In genomic region chr1:94872771-94873495, GRCh38 we compare ENCODE assay signal across 21 cellular contexts. TPM values are rescaled to one million over a fixed set of nuclear protein-coding genes. Genes with fewer than 3 reads are reported as not detected.
A peak's percentile ranks its signal among the peaks of the same experiment; 100 is the strongest.
DNase-seq lines count a peak whose midpoint lies in the region; ATAC-seq and TF ChIP-seq lines count a peak whose summit lies in the region.
"Had no signal": no experiment of that assay in that cellular context is flagged by ENCODE, and none has a peak within 500 bp of the region (broad histone marks: within the 10 kb centered on the region; RNA-seq: fewer than 3 reads in every experiment).

No MANE protein-coding gene starts in this region.

- no peaks in the 10 kb centered on the region for H3K36me3 ChIP-seq in suprapubic skin
- H3K36me3 ChIP-seq: neural progenitor cell had no signal

- TF ChIP-seq POLR2A in suprapubic skin (IDR thresholded peaks at IDR 0.05) = no peak

- TF ChIP-seq EP300 in suprapubic skin (IDR thresholded peaks at IDR 0.05) = no peak

- peaks cover 3% of the 10 kb centered on the region for H3K27me3 Mint-ChIP-seq in brain

- H3K27me3 ChIP-seq in layer of hippocampus (ENCODE audit: control insufficient read depth, insufficient read depth, low read length) = no peaks in the 10 kb centered on the region
- H3K27me3 ChIP-seq in suprapubic skin = no peaks in the 10 kb centered on the region
- H3K27me3 ChIP-seq: neural progenitor cell had no signal

- ATAC-seq in HG03095 (IDR thresholded peaks at IDR 0.05; ENCODE audit: unreplicated experiment) = no peak
- ATAC-seq: GM23338 had no signal

- 67% methylated on average over 4 of the region's 4 CpGs for WGBS in suprapubic skin

- no peak overlapping the region for H3K4me3 ChIP-seq in suprapubic skin
- H3K4me3 ChIP-seq: GM23338, neural progenitor cell had no signal

- H3K27ac Mint-ChIP-seq in brain = peak overlapping the region in 4 of 5 experiments; percentile 22 to 96 (median 74)
- H3K27ac Mint-ChIP-seq: activated CD4-positive, alpha-beta T cell treated with anti-CD3 and anti-CD28 coated beads, Interleukin-2, amount 10 ng/mL, durations not matched to agents 7 days and 5 days; CD4-positive, alpha-beta memory T cell; GM23338; neural progenitor cell had no signal

- H3K9me3 Mint-ChIP-seq in brain = peaks cover 0 to 6% (median 3%) of the 10 kb centered on the region in 5 experiments
- H3K9me3 Mint-ChIP-seq: activated CD4-positive, alpha-beta T cell treated with anti-CD3 and anti-CD28 coated beads, Interleukin-2, amount 10 ng/mL, durations not matched to agents 7 days and 5 days; CD4-positive, alpha-beta memory T cell; GM23338 had no signal

- peaks cover 35% of the 10 kb centered on the region for H3K4me1 ChIP-seq in suprapubic skin

- TF ChIP-seq CTCF in brain (conservative IDR thresholded peaks at IDR 0.05) (no peak), suprapubic skin (IDR thresholded peaks at IDR 0.05) (no peak)

- H3K4me3 Mint-ChIP-seq in brain = peak overlapping the region in 2 of 5 experiments; percentile 2 to 17
- H3K4me3 Mint-ChIP-seq: activated CD4-positive, alpha-beta T cell treated with anti-CD3 and anti-CD28 coated beads, Interleukin-2, amount 10 ng/mL, durations not matched to agents 7 days and 5 days; CD4-positive, alpha-beta memory T cell; GM23338; neural progenitor cell had no signal

- H3K9me3 ChIP-seq in suprapubic skin = no peaks in the 10 kb centered on the region

- peak overlapping the region; percentile 22 for H3K27ac ChIP-seq in layer of hippocampus (ENCODE audit: low read depth, low read length)
- H3K27ac ChIP-seq in suprapubic skin = peak overlapping the region; percentile 15
- H3K27ac ChIP-seq: neural progenitor cell had no signal

- no peaks in the 10 kb centered on the region for H3K36me3 Mint-ChIP-seq in brain
- H3K36me3 Mint-ChIP-seq: CD4-positive, alpha-beta memory T cell had no signal

- H3K4me1 Mint-ChIP-seq in brain = peaks cover 53% of the 10 kb centered on the region
- H3K4me1 Mint-ChIP-seq: activated CD4-positive, alpha-beta T cell treated with anti-CD3 and anti-CD28 coated beads, Interleukin-2, amount 10 ng/mL, durations not matched to agents 7 days and 5 days; CD4-positive, alpha-beta memory T cell had no signal

- DNase-seq in NCI-H2227 (lab: John Stamatoyannopoulos, UW; ENCODE audit: unreplicated experiment) = peak; percentile 5
- no peak for DNase-seq in NCI-H2227 treated with DMSO at 0.1 percent for 48 hours (lab: John Stamatoyannopoulos, UW)
- DNase-seq in suprapubic skin (ENCODE audit: low spot score in 2 of 2) = no peak
- DNase-seq in OCI-M2 (lab: John Stamatoyannopoulos, UW; ENCODE audit: unreplicated experiment) = no peak
- no peak for DNase-seq in NCI-H524 (lab: John Stamatoyannopoulos, UW)
- DNase-seq: 8988T; activated CD4-positive, alpha-beta T cell treated with anti-CD3 and anti-CD28 coated beads, Interleukin-2, amount 10 ng/mL, durations not matched to agents 7 days and 5 days; activated CD8-positive, alpha-beta memory T cell treated with anti-CD3 and anti-CD28 coated beads, Interleukin-2, amount 50 U/mL, for 4 hours; activated naive CD4-positive, alpha-beta T cell treated with anti-CD3 and anti-CD28 coated beads, Interleukin-2, amount 50 U/mL, for 16 hours; CD4-positive, alpha-beta memory T cell; KG1; NCI-H1436; NCI-H2107; NCI-H526 treated with DMSO at 0.1 percent for 48 hours; stimulated activated CD4-positive, alpha-beta T cell treated with anti-CD3 and anti-CD28 coated beads, Interleukin-1b, Interleukin-23, amount 100 ng/mL, for 48 hours had no signal

RNA-seq across cellular contexts. Expression of gene SLC44A3, which starts 52.8 kb away (rescaled TPM):
- 3.9 TPM for polyA plus RNA-seq in brain (ENCODE audit: insufficient read depth, low read depth, low replicate concordance)
- total RNA-seq in suprapubic skin = 10 to 100 TPM in 2 of 4 donors, 1 to 10 TPM in 2; 7.6 to 15.5 (median 10.0) TPM
- total RNA-seq: T-helper 2 cell treated with Interferon-gamma antibody and Interleukin-4, amounts not matched to agents 100 ng/mL and 5 ng/mL, for 36 hours had no signal

RNA-seq across cellular contexts. Expression of gene CNN3, which starts 54.0 kb away (rescaled TPM):
- polyA plus RNA-seq in brain (ENCODE audit: insufficient read depth, low read depth, low replicate concordance) = 184 TPM
- total RNA-seq in suprapubic skin = 10 to 100 TPM; 52.3 to 73.7 (median 58.6) TPM
